1 cellular context compared by ENCODE assay signal in genomic region chr5:149442563-149443182, GRCh38.
TF ChIP-seq lines count a peak whose summit lies in the region.

No MANE protein-coding gene starts in this region.

TF ChIP-seq in HepG2, 621 proteins besides CTCF, POLR2A, EP300 and RAD21 (continued from another document and continues in another):
- TF ChIP-seq NR2F2 (IDR thresholded peaks at IDR 0.05; ENCODE audit: borderline replicate concordance, low read depth) (0 out of 2 replicates have a peak, but pooled peaks have one; percentile 44), PPARG (CRISPR knock-in tag; conservative IDR thresholded peaks at IDR 0.05) (0 out of 2 replicates have a peak, but pooled peaks have one; percentile 37), SIN3A (IDR thresholded peaks at IDR 0.05; ENCODE audit: borderline replicate concordance, low read depth, low read length) (no peak), ZBTB38 (CRISPR knock-in tag; IDR thresholded peaks at IDR 0.05) (peak; percentile 88), THAP11 (CRISPR knock-in tag; IDR thresholded peaks at IDR 0.05) (0 out of 2 replicates have a peak, but pooled peaks have one; percentile 42), ZFP91 (CRISPR knock-in tag; IDR thresholded peaks at IDR 0.05; ENCODE audit: borderline replicate concordance) (peak; percentile 73; the same call in 1 of the 2 replicates), FUBP1 (CRISPR knock-in tag; IDR thresholded peaks at IDR 0.05; ENCODE audit: borderline replicate concordance) (no peak), KDM2A (CRISPR knock-in tag; IDR thresholded peaks at IDR 0.05; ENCODE audit: borderline replicate concordance, low read depth) (peak; percentile 76; the same call in 1 of the 2 replicates), PHF8 (CRISPR knock-in tag; IDR thresholded peaks at IDR 0.05) (0 out of 2 replicates have a peak, but pooled peaks have one; percentile 21), ZSCAN9 (CRISPR knock-in tag; IDR thresholded peaks at IDR 0.05; ENCODE audit: borderline replicate concordance) (0 out of 2 replicates have a peak, but pooled peaks have one; percentile 53), ZMYM2 (CRISPR knock-in tag; IDR thresholded peaks at IDR 0.05) (no peak), ISL2 (CRISPR knock-in tag; IDR thresholded peaks at IDR 0.05) (0 out of 2 replicates have a peak, but pooled peaks have one; percentile 15), MTF1 (CRISPR knock-in tag; IDR thresholded peaks at IDR 0.05) (no peak), ZNF768 (CRISPR knock-in tag; IDR thresholded peaks at IDR 0.05) (no peak), TEAD3 (CRISPR knock-in tag; optimal IDR thresholded peaks at IDR 0.05; ENCODE audit: borderline replicate concordance) (no peak), ZSCAN25 (CRISPR knock-in tag; IDR thresholded peaks at IDR 0.05) (peak; percentile 65; the same call in 1 of the 2 replicates), PHF5A (CRISPR knock-in tag; IDR thresholded peaks at IDR 0.05; ENCODE audit: low read depth, unreplicated experiment) (no peak), ZNF800 (CRISPR knock-in tag; IDR thresholded peaks at IDR 0.05) (no peak), HMGXB4 (CRISPR knock-in tag; IDR thresholded peaks at IDR 0.05; ENCODE audit: borderline replicate concordance in 1 of 2, low read depth in 1 of 2) (peak; percentile 83 to 88; a peak in 3 of 4 replicates), PAX8 (CRISPR knock-in tag; IDR thresholded peaks at IDR 0.05; ENCODE audit: borderline replicate concordance) (no peak), RFX3 (CRISPR knock-in tag; IDR thresholded peaks at IDR 0.05) (no peak), ESRRA (CRISPR knock-in tag; IDR thresholded peaks at IDR 0.05; ENCODE audit: low read depth) (peak; percentile 87), HNF4G (IDR thresholded peaks at IDR 0.05; ENCODE audit: borderline replicate concordance, low read depth, low read length) (no peak), HNF4G (CRISPR knock-in tag; IDR thresholded peaks at IDR 0.05; ENCODE audit: borderline replicate concordance, low read depth) (peak; percentile 15; the same call in 1 of the 2 replicates), THAP9 (CRISPR knock-in tag; IDR thresholded peaks at IDR 0.05; ENCODE audit: borderline replicate concordance) (peak; percentile 65; the same call in 1 of the 2 replicates), MEF2D (CRISPR knock-in tag; IDR thresholded peaks at IDR 0.05) (no peak), ZNF232 (CRISPR knock-in tag; IDR thresholded peaks at IDR 0.05; ENCODE audit: borderline replicate concordance) (no peak), ZNF570 (CRISPR knock-in tag; IDR thresholded peaks at IDR 0.05; ENCODE audit: borderline replicate concordance) (no peak), PHF21A (CRISPR knock-in tag; IDR thresholded peaks at IDR 0.05) (0 out of 2 replicates have a peak, but pooled peaks have one; percentile 33), TBX2 (CRISPR knock-in tag; IDR thresholded peaks at IDR 0.05; ENCODE audit: borderline replicate concordance) (peak; percentile 61; the same call in 1 of the 2 replicates), HDAC2 (CRISPR knock-in tag; IDR thresholded peaks at IDR 0.05) (peak; percentile 44; the same call in 1 of the 2 replicates), XRCC5 (optimal IDR thresholded peaks at IDR 0.05; ENCODE audit: low read length) (peak; percentile 87), MTA1 (CRISPR knock-in tag; IDR thresholded peaks at IDR 0.05; ENCODE audit: borderline replicate concordance) (0 out of 2 replicates have a peak, but pooled peaks have one; percentile 35), PRDM10 (CRISPR knock-in tag; IDR thresholded peaks at IDR 0.05; ENCODE audit: low read depth) (0 out of 2 replicates have a peak, but pooled peaks have one; percentile 17), ZNF580 (CRISPR knock-in tag; IDR thresholded peaks at IDR 0.05; ENCODE audit: borderline replicate concordance, low read depth) (peak; percentile 81; the same call in 1 of the 2 replicates), PITX1 (CRISPR knock-in tag; IDR thresholded peaks at IDR 0.05) (0 out of 2 replicates have a peak, but pooled peaks have one; percentile 27), HIVEP1 (CRISPR knock-in tag; IDR thresholded peaks at IDR 0.05) (0 out of 2 replicates have a peak, but pooled peaks have one; percentile 50), ZBTB26 (CRISPR knock-in tag; IDR thresholded peaks at IDR 0.05; ENCODE audit: borderline replicate concordance) (no peak), ZNF331 (CRISPR knock-in tag; IDR thresholded peaks at IDR 0.05) (peak; percentile 57; the same call in 1 of the 2 replicates), SOX5 (CRISPR knock-in tag; IDR thresholded peaks at IDR 0.05; ENCODE audit: borderline replicate concordance) (0 out of 2 replicates have a peak, but pooled peaks have one; percentile 31), ZBTB37 (CRISPR knock-in tag; IDR thresholded peaks at IDR 0.05) (no peak), ZSCAN5A (CRISPR knock-in tag; IDR thresholded peaks at IDR 0.05; ENCODE audit: borderline replicate concordance) (no peak)
